Comparison of ENCODE assay signal across 15 cellular contexts in the genomic region with DNA sequence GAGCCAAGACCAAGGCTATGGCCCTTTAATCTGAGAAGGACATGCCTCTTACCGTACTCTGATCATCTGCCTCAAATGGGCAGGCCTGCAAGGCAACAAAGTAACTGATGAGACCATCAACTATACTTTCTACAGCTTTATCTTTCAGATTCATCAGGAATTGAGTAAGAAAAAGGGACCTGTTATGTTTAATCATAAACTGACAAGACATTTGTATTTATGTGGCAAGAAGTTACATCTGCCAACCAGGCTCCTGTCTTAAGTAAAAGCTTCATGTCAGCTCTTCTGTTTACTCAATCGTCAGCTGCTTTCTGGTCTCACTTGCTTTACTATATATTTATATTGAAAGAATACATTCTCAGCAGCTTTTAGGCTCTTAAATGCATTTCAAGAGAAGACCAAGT.
A peak's percentile ranks its signal among the peaks of the same experiment; 100 is the strongest.
DNase-seq lines count a peak whose midpoint lies in the region; ATAC-seq, FAIRE-seq and TF ChIP-seq lines count a peak whose summit lies in the region.
"Had no signal": no experiment of that assay in that cellular context is flagged by ENCODE, and none has a peak within 500 bp of the region (broad histone marks: within the 10 kb centered on the region; RNA-seq: fewer than 3 reads in every experiment).

No MANE protein-coding gene starts in this region.

- peak overlapping the region; percentile 47; the same call in 1 of the 3 replicates for H2BK15ac ChIP-seq in IMR-90 (ENCODE audit: low read depth, low read length)

- dilution Hi-C loops in IMR-90 (cut with HindIII; ENCODE audit: low sequenced_read_pairs, unreplicated experiment), result no loop called here

- H2AK5ac ChIP-seq in IMR-90 (ENCODE audit: low read depth, low read length), result peak overlapping the region; percentile 80

- peak overlapping the region; percentile 65; the same call in 1 of the 2 replicates for H3K4ac ChIP-seq in IMR-90 (ENCODE audit: low read depth, low read length)

- peak overlapping the region; percentile 2; the same call in 1 of the 2 replicates for H3K23ac ChIP-seq in IMR-90 (ENCODE audit: low read depth, low read length)

- H4K8ac ChIP-seq in IMR-90 (ENCODE audit: low read depth in 2 of 2, low read length in 2 of 2), result peak overlapping the region; percentile 34 to 60; a peak in 2 of 4 replicates

- no peaks in the 10 kb centered on the region for H3K9me2 ChIP-seq in hepatocyte (replicated peaks; ENCODE audit: insufficient read depth)

- H3K9me3 ChIP-seq in IMR-90 (ENCODE audit: control insufficient read depth, insufficient read depth, low read length) (no peaks in the 10 kb centered on the region), body of pancreas (no peaks in the 10 kb centered on the region), hepatocyte (ENCODE audit: low read depth) (no peaks in the 10 kb centered on the region), stomach (no peaks in the 10 kb centered on the region)
- H3K9me3 ChIP-seq: colonic mucosa, transverse colon had no signal

- peaks cover 7% of the 10 kb centered on the region; the same call in 1 of the 2 replicates for H3K9me1 ChIP-seq in IMR-90 (ENCODE audit: insufficient read depth, low read length)

- in situ Hi-C loops in IMR-90 (cut with MboI; ENCODE audit: low sequenced_read_pairs), result no loop called here

- CTCF ChIA-PET in IMR-90 (lab: Yijun Ruan, JAX), result no interaction called here

- intact Hi-C loops in IMR-90 (cut with micrococcal nuclease) (no loop called here), body of pancreas (cut with DNase I) (no loop called here), stomach (cut with DNase I; ENCODE audit: low total_unique reads) (no loop called here)

- H3K27ac ChIP-seq in IMR-90 (ENCODE audit: insufficient read depth, low read length) (no peak overlapping the region), body of pancreas (peak overlapping the region; percentile 53 to 81 (median 73)), hepatocyte (peak overlapping the region; percentile 78), stomach (peak overlapping the region in 3 of 5 donors; percentile 16 to 69 (median 52))
- H3K27ac ChIP-seq: colonic mucosa, transverse colon had no signal

- H4K20me1 ChIP-seq in IMR-90 (ENCODE audit: insufficient read depth, low read length) (no peaks in the 10 kb centered on the region), hepatocyte (ENCODE audit: insufficient read depth, poor library complexity, severe bottlenecking) (no peaks in the 10 kb centered on the region)

- ATAC-seq in IMR-90 (ENCODE audit: low read depth), result peak; percentile 34
- ATAC-seq in body of pancreas, result no peak
- ATAC-seq: sciatic nerve had no signal

- no peak overlapping the region for H3K56ac ChIP-seq in IMR-90 (ENCODE audit: extremely low read depth, insufficient read depth, low read length)

- H3K36me3 ChIP-seq in IMR-90 (ENCODE audit: control insufficient read depth, insufficient read depth, low read length) (no peaks in the 10 kb centered on the region), body of pancreas (replicated peaks in 1 of 2; ENCODE audit: insufficient read depth in 1 of 2, low read depth in 2 of 2) (no peaks in the 10 kb centered on the region), hepatocyte (replicated peaks; ENCODE audit: insufficient read depth, low read depth) (no peaks in the 10 kb centered on the region), stomach (no peaks in the 10 kb centered on the region)
- H3K36me3 ChIP-seq: colonic mucosa, transverse colon had no signal

- WGBS in IMR-90 (ENCODE audit: extremely low coverage in 2 of 2, insufficient read length in 1 of 2), 2 experiments, result no CpG with 5 or more reads among the region's 2 CpGs
- 33 to 38% methylated on average over 2 of the region's 2 CpGs for WGBS in body of pancreas, 2 donors
- WGBS in hepatocyte (ENCODE audit: low lambda C conversion rate, missing lambda C conversion rate), result 44% methylated on average over 2 of the region's 2 CpGs
- 44 to 60% (median 48%) methylated on average over 2 of the region's 2 CpGs for WGBS in stomach, 5 donors

- H3K79me2 ChIP-seq in hepatocyte, result no peaks in the 10 kb centered on the region

- peak overlapping the region; percentile 54; the same call in 1 of the 2 replicates for H2BK120ac ChIP-seq in IMR-90 (ENCODE audit: low read depth, low read length)

- FAIRE-seq in RCC 7860 (lab: Jason Lieb, UNC), result no peak

- peak overlapping the region; percentile 27; the same call in 1 of the 2 replicates for H4K5ac ChIP-seq in IMR-90 (ENCODE audit: low read depth, low read length)

- POLR2A ChIA-PET in IMR-90 (lab: Charles Lee; ENCODE audit: unreplicated experiment), result no interaction called here

- H3K4me3 ChIP-seq in IMR-90 (ENCODE audit: insufficient read depth, low read depth, low read length), result no peak overlapping the region
- H3K4me3 ChIP-seq in body of pancreas, result no peak overlapping the region
- no peak overlapping the region for H3K4me3 ChIP-seq in hepatocyte
- no peak overlapping the region for H3K4me3 ChIP-seq in stomach
- H3K4me3 ChIP-seq: colonic mucosa, transverse colon had no signal

- no peak for TF ChIP-seq EP300 in stomach (IDR thresholded peaks at IDR 0.05)

- H2BK5ac ChIP-seq in IMR-90 (ENCODE audit: low read depth, low read length, poor library complexity, severe bottlenecking), result peak overlapping the region; percentile 35

- TF ChIP-seq POLR2A in IMR-90 (IDR thresholded peaks at IDR 0.05; ENCODE audit: low read depth, low read length) (no peak), body of pancreas (IDR thresholded peaks at IDR 0.05) (no peak), stomach (IDR thresholded peaks at IDR 0.05) (no peak)

- no peak for TF ChIP-seq RAD21 in IMR-90 (IDR thresholded peaks at IDR 0.05; ENCODE audit: low read length)

- H3K9ac ChIP-seq in IMR-90 (ENCODE audit: low read depth, low read length), result no peak overlapping the region

- H4K91ac ChIP-seq in IMR-90 (ENCODE audit: insufficient read depth, low read depth, low read length), result peak overlapping the region; percentile 19; the same call in 1 of the 2 replicates

- H3K14ac ChIP-seq in IMR-90 (replicated peaks; ENCODE audit: low read depth, low read length), result peak overlapping the region; percentile 61; the same call in 1 of the 2 replicates

- TF ChIP-seq CTCF in IMR-90 (conservative IDR thresholded peaks at IDR 0.05; ENCODE audit: low read depth, low read length), result no peak
- TF ChIP-seq CTCF in body of pancreas (IDR thresholded peaks at IDR 0.05), result no peak
- no peak for TF ChIP-seq CTCF in hepatocyte (IDR thresholded peaks at IDR 0.05; ENCODE audit: poor library complexity)
- no peak for TF ChIP-seq CTCF in stomach (IDR thresholded peaks at IDR 0.05)

- H3K4me1 ChIP-seq in IMR-90 (ENCODE audit: control insufficient read depth, insufficient read depth, low read length) (peaks cover 10% of the 10 kb centered on the region), body of pancreas (peaks cover 39% of the 10 kb centered on the region), hepatocyte (ENCODE audit: insufficient read depth) (peaks cover 18% of the 10 kb centered on the region), stomach (peaks cover 0 to 21% (median 10%) of the 10 kb centered on the region in 4 donors)
- H3K4me1 ChIP-seq: colonic mucosa had no signal

- H3K27me3 ChIP-seq in IMR-90 (ENCODE audit: control insufficient read depth, insufficient read depth, low read length) (no peaks in the 10 kb centered on the region), body of pancreas (no peaks in the 10 kb centered on the region), hepatocyte (no peaks in the 10 kb centered on the region), stomach (no peaks in the 10 kb centered on the region)
- H3K27me3 ChIP-seq: colonic mucosa had no signal

- BruUV-seq in IMR-90 (replicated peaks; lab: Mats Ljungman, UMichigan), result no TSS peak

- no peaks in the 10 kb centered on the region for H3K79me1 ChIP-seq in IMR-90 (ENCODE audit: low read depth in 1 of 2, low read length in 2 of 2)

- peak overlapping the region; percentile 51; the same call in 1 of the 2 replicates for H3K4me2 ChIP-seq in IMR-90 (ENCODE audit: low read depth, low read length)
- peak overlapping the region; percentile 37 for H3K4me2 ChIP-seq in hepatocyte

- H2AK9ac ChIP-seq in IMR-90 (replicated peaks; ENCODE audit: low read depth, low read length, poor library complexity), result no peak overlapping the region

- H3K18ac ChIP-seq in IMR-90 (ENCODE audit: low read depth, low read length), result peak overlapping the region; percentile 74; the same call in 1 of the 2 replicates

- H2BK20ac ChIP-seq in IMR-90 (ENCODE audit: low read depth, low read length), result peak overlapping the region; percentile 60; the same call in 1 of the 2 replicates

- H2AFZ ChIP-seq in IMR-90 (replicated peaks; ENCODE audit: low read length, poor library complexity) (no peak overlapping the region), hepatocyte (no peak overlapping the region)

- DNase-seq in IMR-90, result peak; percentile 56
- no peak for DNase-seq in body of pancreas
- peak; percentile 46 for DNase-seq in hepatocyte (ENCODE audit: low spot score)
- no peak for DNase-seq in stomach
- no peak for DNase-seq in RCC 7860 (ENCODE audit: low spot score)
- no peak for DNase-seq in GDM1 (lab: John Stamatoyannopoulos, UW)
- DNase-seq in cortex of kidney (lab: John Stamatoyannopoulos, UW), result no peak
- DNase-seq: activated CD4-positive, alpha-beta memory T cell treated with anti-CD3 and anti-CD28 coated beads for 36 hours; activated naive CD4-positive, alpha-beta T cell treated with anti-CD3 and anti-CD28 coated beads for 36 hours; colonic mucosa; NCI-H510A treated with DMSO at 0.1 percent for 48 hours; nucleus accumbens; stimulated activated naive CD4-positive, alpha-beta T cell; transverse colon had no signal

TF ChIP-seq in IMR-90, 13 proteins besides CTCF, POLR2A, EP300 and RAD21:
- TF ChIP-seq NFE2L2 (IDR thresholded peaks at IDR 0.05; ENCODE audit: low read depth, low read length), result no peak

Comparison
In these comparisons a context has a peak if more than half of its experiments do, and no peak if none do; other contexts are left out.
1. DNase-seq: peak in IMR-90 (single experiment) and hepatocyte (single experiment); none in body of pancreas (0 of 4), stomach (single experiment), RCC 7860 (single experiment), GDM1 (single experiment) and cortex of kidney (single experiment).